Comparison of ENCODE assay signal across 23 cellular contexts in the genomic region with DNA sequence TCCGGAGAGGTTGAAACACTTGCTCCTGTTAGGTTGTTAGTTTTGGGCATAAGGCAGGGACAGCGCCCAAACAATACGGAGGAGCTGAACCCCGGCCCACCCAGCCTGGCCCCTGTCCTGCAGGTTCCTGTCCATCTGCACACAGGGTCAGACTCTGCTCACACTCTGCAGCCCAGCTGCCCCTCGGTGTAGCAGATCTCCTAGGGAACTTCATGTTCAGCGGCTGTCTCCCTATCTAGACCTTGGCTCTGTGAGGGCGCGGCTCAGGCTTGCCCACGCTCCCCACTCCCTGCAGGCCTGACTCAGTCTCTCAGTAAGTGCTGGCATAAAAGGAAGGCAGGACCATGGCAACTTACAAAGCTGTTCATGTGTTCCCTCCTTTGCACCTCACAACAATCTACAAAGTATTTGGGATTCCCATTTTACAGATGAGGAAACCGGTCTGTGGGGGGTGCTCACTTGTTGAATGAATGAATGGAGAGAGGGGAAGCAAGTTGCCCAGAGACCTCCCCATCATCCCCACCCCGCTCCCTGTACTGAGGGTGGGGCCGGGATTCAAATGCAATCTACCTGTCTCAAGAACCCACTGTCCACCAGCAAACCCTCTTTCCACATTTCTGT. TPM values are rescaled to one million over a fixed set of nuclear protein-coding genes. Genes with fewer than 3 reads are reported as not detected.
"Had no signal": no experiment of that assay in that cellular context is flagged by ENCODE, and none has a peak within 500 bp of the region (broad histone marks: within the 10 kb centered on the region; RNA-seq: fewer than 3 reads in every experiment).

No MANE protein-coding gene starts in this region.

- DNase-seq: activated CD4-positive, alpha-beta T cell treated with anti-CD3 and anti-CD28 coated beads for 1 hour; activated CD4-positive, alpha-beta T cell treated with anti-CD3 and anti-CD28 coated beads, Interleukin-2, amount 50 U/mL, for 48 hours; activated CD8-positive, alpha-beta memory T cell treated with anti-CD3 and anti-CD28 coated beads, Interleukin-2, amount 10 ng/mL, durations not matched to agents 7 days and 5 days; activated naive CD4-positive, alpha-beta T cell treated with anti-CD3 and anti-CD28 coated beads, Interleukin-2, amount 50 U/mL, for 16 hours; activated T-cell treated with anti-CD3 and anti-CD28 coated beads, Interleukin-2, amount 50 U/mL, for 1 hour; dorsolateral prefrontal cortex; islet precursor cell; stimulated activated CD4-positive, alpha-beta T cell treated with anti-CD3 and anti-CD28 coated beads, Interleukin-4, amount 100 ng/mL, for 4 hours; stimulated activated CD8-positive, alpha-beta memory T cell treated with anti-CD3 and anti-CD28 coated beads, Interleukin-4, amount 100 ng/mL, for 48 hours; stimulated activated naive CD4-positive, alpha-beta T cell treated with Interleukin-2 at 50 U/mL for 16 hours; substantia nigra; transverse colon had no signal

- H3K36me3 ChIP-seq: gastroesophageal sphincter, left lung, prostate gland, transverse colon had no signal

- H3K4me2 ChIP-seq: hepatocyte had no signal

- H3K4me3 ChIP-seq: dorsolateral prefrontal cortex, gastroesophageal sphincter, hepatocyte, left lung, prostate gland, transverse colon had no signal

- H2AFZ ChIP-seq: hepatocyte had no signal

- H3K27me3 ChIP-seq: dorsolateral prefrontal cortex, gastroesophageal sphincter, hepatocyte, left lung, transverse colon had no signal

- H3K27ac ChIP-seq: dorsolateral prefrontal cortex, hepatocyte, left lung, prostate gland, transverse colon had no signal

- H3K9me3 ChIP-seq: gastroesophageal sphincter, left lung, prostate gland, transverse colon had no signal

- ATAC-seq: activated CD8-positive, alpha-beta memory T cell treated with anti-CD3 and anti-CD28 coated beads, Interleukin-2, amount 10 ng/mL, durations not matched to agents 7 days and 5 days; gastroesophageal sphincter; left lung; naive thymus-derived CD8-positive, alpha-beta T cell; sciatic nerve; SK-N-SH treated with all-trans-retinoic acid at 6 μM for 48 hours had no signal

RNA-seq across cellular contexts. Expression of gene FAM151A, which starts 49.1 kb away (rescaled TPM):
- total RNA-seq: activated CD8-positive, alpha-beta memory T cell treated with anti-CD3 and anti-CD28 coated beads, Interleukin-2, amount 10 ng/mL, durations not matched to agents 7 days and 5 days; dorsolateral prefrontal cortex; endodermal cell; epithelial cell of proximal tubule; gastroesophageal sphincter; left lung; mucosa of gallbladder; naive thymus-derived CD8-positive, alpha-beta T cell; prostate gland; sciatic nerve; T-helper 1 cell treated with Interleukin-12 subunit alpha and Interleukin-12 subunit beta and Interleukin-4 antibody, amounts not matched to agents 30 ng/mL and 1 ng/mL, for 36 hours had no signal
- polyA plus RNA-seq: naive thymus-derived CD8-positive, alpha-beta T cell had no signal
